Comparison of ENCODE assay signal across 10 cellular contexts in genomic region chr19:11141937-11142527, GRCh38. TPM values are rescaled to one million over a fixed set of nuclear protein-coding genes. Genes with fewer than 3 reads are reported as not detected.
DNase-seq lines count a peak whose midpoint lies in the region; FAIRE-seq and TF ChIP-seq lines count a peak whose summit lies in the region.
"Had no signal": no experiment of that assay in that cellular context is flagged by ENCODE, and none has a peak within 500 bp of the region (broad histone marks: within the 10 kb centered on the region; RNA-seq: fewer than 3 reads in every experiment).

No MANE protein-coding gene starts in this region.

- peak overlapping the region; percentile 88 for H2BK120ac ChIP-seq in neuronal stem cell (ENCODE audit: low read depth, low read length)

- H3K23ac ChIP-seq in neuronal stem cell (ENCODE audit: low read depth, low read length, poor library complexity) = peak overlapping the region; percentile 95

- H2BK5ac ChIP-seq in neuronal stem cell (ENCODE audit: low read length) = peak overlapping the region; percentile 66

- peak overlapping the region; percentile 77 for H2BK15ac ChIP-seq in neuronal stem cell (ENCODE audit: low read length)

- H3K4me1 ChIP-seq in A673 (ENCODE audit: insufficient read depth, low read length, poor library complexity, severe bottlenecking) (peaks cover 60% of the 10 kb centered on the region), OCI-LY7 (ENCODE audit: insufficient read depth, low read length, poor library complexity, severe bottlenecking) (peaks cover 35% of the 10 kb centered on the region), neuronal stem cell (ENCODE audit: control insufficient read depth in 2 of 2, insufficient read depth in 1 of 2, low read depth in 1 of 2, low read length in 2 of 2) (peaks cover 32 to 33% of the 10 kb centered on the region in 2 donors)

- peaks cover 4% of the 10 kb centered on the region for H3K79me1 ChIP-seq in neuronal stem cell (ENCODE audit: low read depth, low read length)

- no peaks in the 10 kb centered on the region for H3K9me2 ChIP-seq in OCI-LY7 (ENCODE audit: insufficient read depth, low read length)

- TF ChIP-seq CTCF in A673 (conservative IDR thresholded peaks at IDR 0.05; ENCODE audit: low read depth, low read length) (no peak), OCI-LY7 (conservative IDR thresholded peaks at IDR 0.05; ENCODE audit: low read length) (peak; percentile 23; the same call in 1 of the 2 replicates)

- H3K27ac ChIP-seq in A673 (ENCODE audit: low read depth, low read length, poor library complexity, severe bottlenecking) (peak overlapping the region; percentile 92), OCI-LY7 (ENCODE audit: low read depth, low read length, poor library complexity, severe bottlenecking) (no peak overlapping the region), epithelial cell of prostate (peak overlapping the region; percentile 83), neuronal stem cell (replicated peaks; ENCODE audit: low read length) (peak overlapping the region; percentile 25)
- H3K27ac ChIP-seq: C4-2B had no signal

- TF ChIP-seq POLR2A in GM12892 (IDR thresholded peaks at IDR 0.05; ENCODE audit: low read depth, low read length) = no peak

- H3K4ac ChIP-seq in neuronal stem cell (ENCODE audit: low read length) = no peak overlapping the region

- BruUV-seq in A673 (replicated peaks; lab: Mats Ljungman, UMichigan) (no TSS peak), OCI-LY7 (replicated peaks; lab: Mats Ljungman, UMichigan) (no TSS peak)

- no peak overlapping the region for H3K9ac ChIP-seq in neuronal stem cell (ENCODE audit: low read depth, low read length, poor library complexity)

- no peak overlapping the region for H3K4me2 ChIP-seq in OCI-LY7 (ENCODE audit: low read length)
- peak overlapping the region; percentile 14 for H3K4me2 ChIP-seq in neuronal stem cell (ENCODE audit: insufficient read depth, low read length, poor library complexity, severe bottlenecking)

- CTCF ChIA-PET in A673 (lab: Charles Lee) = interaction anchor here (0.6 kb wide), 1 partner anchor 278 kb away, joined by 3 read pairs; no protein-coding TSS in a partner anchor
- CTCF ChIA-PET in OCI-LY7 (lab: Charles Lee; ENCODE audit: unreplicated experiment) = no interaction called here

- peak overlapping the region; percentile 96 for H3K18ac ChIP-seq in neuronal stem cell (ENCODE audit: low read length)

- POLR2A ChIA-PET in A673 (lab: Charles Lee; ENCODE audit: low non-redundant PET) (no interaction called here), OCI-LY7 (lab: Charles Lee) (no interaction called here)

- H3K9me3 ChIP-seq in A673 (ENCODE audit: low read depth, low read length, poor library complexity, severe bottlenecking) = no peaks in the 10 kb centered on the region
- H3K9me3 ChIP-seq in OCI-LY7 (ENCODE audit: low read length) = no peaks in the 10 kb centered on the region
- peaks cover 0 to 6% of the 10 kb centered on the region in 2 donors for H3K9me3 ChIP-seq in neuronal stem cell (replicated peaks in 1 of 2; ENCODE audit: control insufficient read depth in 2 of 2, insufficient read depth in 1 of 2, low read depth in 1 of 2, low read length in 2 of 2)

- H3K79me2 ChIP-seq in OCI-LY7 (ENCODE audit: insufficient read depth, low read depth, low read length) = no peaks in the 10 kb centered on the region

- H3K14ac ChIP-seq in neuronal stem cell (ENCODE audit: low read length) = no peak overlapping the region

- H2AK5ac ChIP-seq in neuronal stem cell (ENCODE audit: low read depth, low read length) = peak overlapping the region; percentile 4

- H2BK12ac ChIP-seq in neuronal stem cell (ENCODE audit: low read length) = peak overlapping the region; percentile 75

- H3K36me3 ChIP-seq in A673 (ENCODE audit: insufficient read depth, low read length, poor library complexity, severe bottlenecking) = peaks cover 17% of the 10 kb centered on the region
- peaks cover 33% of the 10 kb centered on the region for H3K36me3 ChIP-seq in OCI-LY7 (ENCODE audit: insufficient read depth, low read length)
- H3K36me3 ChIP-seq in neuronal stem cell (replicated peaks in 1 of 2; ENCODE audit: control insufficient read depth in 2 of 2, insufficient read depth in 2 of 2, low read length in 2 of 2) = peaks cover 14 to 37% of the 10 kb centered on the region in 2 donors

- no peak overlapping the region for H4K91ac ChIP-seq in neuronal stem cell (ENCODE audit: low read depth, low read length, poor library complexity)

- no peak overlapping the region for H4K8ac ChIP-seq in neuronal stem cell (ENCODE audit: low read depth, low read length)

- DNase-seq in A673 (ENCODE audit: low spot score) (no peak), OCI-LY7 (ENCODE audit: low spot score) (no peak), epithelial cell of prostate (ENCODE audit: low read depth, low spot score) (no peak), neuronal stem cell (ENCODE audit: low spot score) (no peak), AG20443 (ENCODE audit: low spot score) (no peak), GM12892 (ENCODE audit: insufficient read length) (no peak), AG08396 (ENCODE audit: low spot score) (no peak)
- no peak for DNase-seq in activated CD4-positive, alpha-beta T cell treated with anti-CD3 and anti-CD28 coated beads, Interleukin-2, amount 50 U/mL, for 48 hours
- DNase-seq: activated effector memory CD4-positive, alpha-beta T cell treated with anti-CD3 and anti-CD28 coated beads, Interleukin-2, amount 50 U/mL, for 16 hours had no signal

- H3K4me3 ChIP-seq in A673 (ENCODE audit: low read depth, low read length, poor library complexity, severe bottlenecking) (no peak overlapping the region), OCI-LY7 (ENCODE audit: low read depth, low read length, poor library complexity, severe bottlenecking) (no peak overlapping the region), neuronal stem cell (ENCODE audit: low read length in 2 of 2) (no peak overlapping the region)

- intact Hi-C loops in A673 (cut with micrococcal nuclease; ENCODE audit: unreplicated experiment) (no loop called here), OCI-LY7 (cut with micrococcal nuclease; ENCODE audit: unreplicated experiment) (no loop called here)

- H3K27me3 ChIP-seq in A673 (replicated peaks; ENCODE audit: insufficient read depth, low read depth, low read length, poor library complexity) = no peaks in the 10 kb centered on the region
- H3K27me3 ChIP-seq in neuronal stem cell (ENCODE audit: control insufficient read depth in 3 of 3, insufficient read depth in 3 of 3, low read depth in 1 of 3, low read length in 3 of 3) = no peaks in the 10 kb centered on the region

- WGBS in neuronal stem cell (ENCODE audit: extremely low coverage in 2 of 2, insufficient read length in 2 of 2, insufficient replicate concordance in 1 of 2), 2 donors = no CpG with 5 or more reads among the region's 9 CpGs

- H4K20me1 ChIP-seq in OCI-LY7 (ENCODE audit: insufficient read depth, low read length) = no peaks in the 10 kb centered on the region; the same call in 1 of the 2 replicates

- H2AFZ ChIP-seq in OCI-LY7 (ENCODE audit: low read length) = no peak overlapping the region
- H2AFZ ChIP-seq in neuronal stem cell (ENCODE audit: low read length) = peak overlapping the region; percentile 15

- no peak for FAIRE-seq in GM12892 (lab: Jason Lieb, UNC)

RNA-seq across cellular contexts. Expression of gene SPC24, which starts 13.6 kb away (rescaled TPM):
- total RNA-seq in A673 (2021) (97.6 and 107 TPM in 2 replicates), OCI-LY7 (2022) (132 and 133 TPM in 2 replicates)
- 184 and 220 TPM in 2 replicates for total RNA-seq in OCI-LY7 (2014; rRNA removed; shearing (Covaris generic))
- polyA plus RNA-seq in neuronal stem cell (2013, experiment 1 of 2) = 21.3 TPM
- 22.7 TPM for polyA plus RNA-seq in neuronal stem cell (2013, experiment 2 of 2)
- 20.6 TPM for polyA plus RNA-seq in GM12892 (2012; ENCODE audit: missing spikeins)

RNA-seq across cellular contexts. Expression of gene LDLR, which starts 52.8 kb away (rescaled TPM):
- 162 and 175 TPM in 2 replicates for total RNA-seq in A673 (2021)
- 61.8 and 88.3 TPM in 2 replicates for total RNA-seq in OCI-LY7 (2014; rRNA removed; shearing (Covaris generic))
- 99.1 and 101 TPM in 2 replicates for total RNA-seq in OCI-LY7 (2022)
- polyA plus RNA-seq in neuronal stem cell (2013, experiment 1 of 2) = 54.8 TPM
- polyA plus RNA-seq in neuronal stem cell (2013, experiment 2 of 2) = 55.5 TPM
- 17.7 TPM for polyA plus RNA-seq in GM12892 (2012; ENCODE audit: missing spikeins)

RNA-seq across cellular contexts. Expression of gene KANK2, which starts 55.3 kb away (rescaled TPM):
- 85.8 and 90.9 TPM in 2 replicates for total RNA-seq in A673 (2021)
- 135 and 186 TPM in 2 replicates for total RNA-seq in OCI-LY7 (2014; rRNA removed; shearing (Covaris generic))
- 174 TPM in 2 replicates for total RNA-seq in OCI-LY7 (2022)
- polyA plus RNA-seq in neuronal stem cell (2013, experiment 1 of 2) = 19.8 TPM
- 19.2 TPM for polyA plus RNA-seq in neuronal stem cell (2013, experiment 2 of 2)
- 12.1 TPM for polyA plus RNA-seq in GM12892 (2012; ENCODE audit: missing spikeins)
